Comparison of ENCODE assay signal across 8 cellular contexts in genomic region chr7:101733713-101734475, GRCh38.
DNase-seq lines count a peak whose midpoint lies in the region; ATAC-seq and TF ChIP-seq lines count a peak whose summit lies in the region.

No MANE protein-coding gene starts in this region.

- 0 out of 5 replicates have a peak overlapping the region, but pooled peaks of 1 of the 2 experiments have one; percentile 24 for H3K4me3 Mint-ChIP-seq in H9
- no peak overlapping the region for H3K4me3 Mint-ChIP-seq in activated CD4-positive, alpha-beta T cell treated with anti-CD3 and anti-CD28 coated beads, Interleukin-2, amount 10 ng/mL, durations not matched to agents 7 days and 5 days

- no peaks in the 10 kb centered on the region for H3K23me2 ChIP-seq in H9 (ENCODE audit: insufficient read length, low read depth, low read length, poor library complexity, severe bottlenecking)

- H2AK5ac ChIP-seq in H9 (ENCODE audit: insufficient read length, low read length) = no peak overlapping the region

- no peaks in the 10 kb centered on the region for H3K79me2 ChIP-seq in H9 (ENCODE audit: insufficient read depth, low read length)

- H3K4me3 ChIP-seq in AG04449 (ENCODE audit: low read depth, low read length) = peak overlapping the region; percentile 23

- POLR2A ChIA-PET in AG04449 (lab: Yijun Ruan, JAX) = interaction anchor here (0.7 kb wide), 1 partner anchor 676 kb away, joined by 3 read pairs; no protein-coding TSS in a partner anchor
- POLR2A ChIA-PET in activated CD4-positive, alpha-beta T cell treated with anti-CD3 and anti-CD28 coated beads, Interleukin-2, amount 10 ng/mL, durations not matched to agents 7 days and 5 days (lab: Charles Lee) = no interaction called here

- H3T11ph ChIP-seq in H9 (ENCODE audit: low read length) = no peak overlapping the region

- no peaks in the 10 kb centered on the region for H3K9me3 ChIP-seq in H9 (ENCODE audit: control insufficient read depth, low read depth, low read length)

- no peak overlapping the region for H3K56ac ChIP-seq in H9 (ENCODE audit: insufficient read length, low read depth, low read length)

- no peak overlapping the region for H3K27ac ChIP-seq in H9 (ENCODE audit: insufficient read length, low read depth, low read length)

- no peaks in the 10 kb centered on the region for H3K27me3 ChIP-seq in H9 (ENCODE audit: insufficient read depth, low read length)

- H2BK5ac ChIP-seq in H9 (ENCODE audit: insufficient read length, low read length) = no peak overlapping the region

- CTCF ChIA-PET in AG04449 (lab: Yijun Ruan, JAX) = interaction anchor here (1.8 to 3.9 kb wide), 2 partner anchors 10 to 131 kb away, joined by 4 to 26 read pairs; no protein-coding TSS in a partner anchor
- CTCF ChIA-PET in activated CD4-positive, alpha-beta T cell treated with anti-CD3 and anti-CD28 coated beads, Interleukin-2, amount 10 ng/mL, durations not matched to agents 7 days and 5 days (lab: Charles Lee) = interaction anchor here (1.0 to 3.0 kb wide), 5 partner anchors 8 to 80 kb away, joined by 3 to 12 read pairs (median 6); no protein-coding TSS in a partner anchor

- no peak overlapping the region for H3K9ac ChIP-seq in H9 (ENCODE audit: extremely low read depth, insufficient read length, low read length)

- no peak overlapping the region; the same call in 1 of the 2 replicates for H3K4ac ChIP-seq in H9 (ENCODE audit: low read depth, low read length)

- peaks cover 0 to 2% of the 10 kb centered on the region in 2 experiments; a peak in 2 of 5 replicates for H3K9me3 Mint-ChIP-seq in H9
- no peaks in the 10 kb centered on the region for H3K9me3 Mint-ChIP-seq in activated CD4-positive, alpha-beta T cell treated with anti-CD3 and anti-CD28 coated beads, Interleukin-2, amount 10 ng/mL, durations not matched to agents 7 days and 5 days

- H2BK12ac ChIP-seq in H9 (ENCODE audit: insufficient read length, low read depth, low read length) = no peak overlapping the region

- no CpG with 5 or more reads among the region's 24 CpGs for WGBS in H9 (ENCODE audit: extremely low coverage, insufficient read length, low lambda C conversion rate)

- no peak overlapping the region for H2BK20ac ChIP-seq in H9 (ENCODE audit: low read depth, low read length, poor library complexity, severe bottlenecking)

- no peaks in the 10 kb centered on the region for H4K20me1 ChIP-seq in H9 (ENCODE audit: control insufficient read depth, insufficient read depth, insufficient read length)

- H2BK120ac ChIP-seq in H9 (ENCODE audit: low read depth, low read length, poor library complexity, severe bottlenecking) = no peak overlapping the region

- no peak overlapping the region for H4K91ac ChIP-seq in H9 (ENCODE audit: insufficient read length, low read depth, low read length)

- H4K8ac ChIP-seq in H9 (replicated peaks; ENCODE audit: insufficient read length, low read depth, low read length) = no peak overlapping the region

- H3K4me1 Mint-ChIP-seq in H9 = peaks cover 22 to 39% of the 10 kb centered on the region in 2 experiments
- peaks cover 9% of the 10 kb centered on the region for H3K4me1 Mint-ChIP-seq in activated CD4-positive, alpha-beta T cell treated with anti-CD3 and anti-CD28 coated beads, Interleukin-2, amount 10 ng/mL, durations not matched to agents 7 days and 5 days

- H4K5ac ChIP-seq in H9 (ENCODE audit: insufficient read length, low read depth, low read length) = no peak overlapping the region

- TF ChIP-seq CTCF in AG04449 (IDR thresholded peaks at IDR 0.05; ENCODE audit: insufficient read depth, low read length, missing control alignments) = no peak
- no peak for TF ChIP-seq CTCF in H9 (conservative IDR thresholded peaks at IDR 0.05)

- peaks cover 2% of the 10 kb centered on the region; the same call in 1 of the 2 replicates for H3K4me1 ChIP-seq in H9 (ENCODE audit: insufficient read depth, low read length)

- no peak overlapping the region for H2BK15ac ChIP-seq in H9 (ENCODE audit: low read depth, low read length)

- H3K27me3 Mint-ChIP-seq in H9 (ENCODE audit: low read depth) = peaks cover 6% of the 10 kb centered on the region
- H3K27me3 Mint-ChIP-seq in activated CD4-positive, alpha-beta T cell treated with anti-CD3 and anti-CD28 coated beads, Interleukin-2, amount 10 ng/mL, durations not matched to agents 7 days and 5 days = peaks cover 3% of the 10 kb centered on the region

- H3K18ac ChIP-seq in H9 (ENCODE audit: insufficient read length, low read depth, low read length) = peak overlapping the region; percentile 37

- H3K4me2 ChIP-seq in H9 (ENCODE audit: insufficient read depth, insufficient read length, low read length) = peak overlapping the region; percentile 0

- no peaks in the 10 kb centered on the region for H3K79me1 ChIP-seq in H9 (ENCODE audit: insufficient read depth, low read depth, low read length, poor library complexity, severe bottlenecking)

- H3K14ac ChIP-seq in H9 (ENCODE audit: insufficient read depth, low read length) = no peak overlapping the region

- ATAC-seq in GM18861 (IDR thresholded peaks at IDR 0.05; ENCODE audit: unreplicated experiment) = no peak

- H3K36me3 Mint-ChIP-seq in H9 (ENCODE audit: insufficient read depth in 1 of 3, low read depth in 3 of 3) = no peaks in the 10 kb centered on the region
- H3K36me3 Mint-ChIP-seq in activated CD4-positive, alpha-beta T cell treated with anti-CD3 and anti-CD28 coated beads, Interleukin-2, amount 10 ng/mL, durations not matched to agents 7 days and 5 days (ENCODE audit: low read depth) = no peaks in the 10 kb centered on the region

- peak overlapping the region in 2 of 3 experiments; percentile 8 to 74; a peak in 1 of 7 replicates for H3K27ac Mint-ChIP-seq in H9
- H3K27ac Mint-ChIP-seq in activated CD4-positive, alpha-beta T cell treated with anti-CD3 and anti-CD28 coated beads, Interleukin-2, amount 10 ng/mL, durations not matched to agents 7 days and 5 days = no peak overlapping the region

- H2AFZ ChIP-seq in H9 (ENCODE audit: low read length) = no peak overlapping the region

- no peak for DNase-seq in AG04449 (ENCODE audit: low read depth, low spot score)
- peak; percentile 85 for DNase-seq in H9
- peak; percentile 19 for DNase-seq in SHP77 treated with DMSO at 0.1 percent for 48 hours (lab: John Stamatoyannopoulos, UW)
- peak; percentile 67 for DNase-seq in glomerular visceral epithelial cell (ENCODE audit: extremely low spot score)
- peak; percentile 11 for DNase-seq in putamen (ENCODE audit: low spot score)
- no peak for DNase-seq in D341Med (ENCODE audit: low spot score)
- no peak for DNase-seq in activated CD4-positive, alpha-beta T cell treated with anti-CD3 and anti-CD28 coated beads, Interleukin-2, amount 10 ng/mL, durations not matched to agents 7 days and 5 days

- H3K23ac ChIP-seq in H9 (ENCODE audit: insufficient read length, low read depth, low read length) = no peak overlapping the region

Comparison
In these comparisons a context has a peak if more than half of its experiments do, and no peak if none do; other contexts are left out.
1. DNase-seq: peak in H9 (single experiment), SHP77 treated with DMSO at 0.1 percent for 48 hours (single experiment), glomerular visceral epithelial cell (single experiment) and putamen (single experiment); none in AG04449 (single experiment), D341Med (single experiment) and activated CD4-positive, alpha-beta T cell treated with anti-CD3 and anti-CD28 coated beads, Interleukin-2, amount 10 ng/mL, durations not matched to agents 7 days and 5 days (single experiment).